8 cellular contexts compared by ENCODE assay signal in the genomic region with DNA sequence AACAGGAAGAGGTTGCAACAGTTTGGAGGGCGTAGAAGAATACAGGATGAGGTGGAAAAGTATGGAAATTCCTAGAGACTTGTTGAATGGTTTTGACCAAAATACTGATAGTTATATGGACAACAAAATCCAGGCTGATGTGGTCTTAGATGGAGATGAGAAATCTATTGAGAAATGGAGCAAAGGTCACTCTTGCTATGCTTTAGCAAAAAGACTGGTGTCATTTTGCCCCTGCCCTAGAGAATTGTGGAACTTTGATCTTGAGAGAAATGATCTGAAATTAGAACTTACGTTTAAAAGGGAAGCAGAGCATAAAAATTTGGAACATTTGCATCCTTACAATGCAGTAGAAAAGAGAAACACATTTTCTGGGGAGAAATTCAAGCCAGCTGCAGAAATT.
"Had no signal": no experiment of that assay in that cellular context is flagged by ENCODE, and none has a peak within 500 bp of the region (broad histone marks: within the 10 kb centered on the region; RNA-seq: fewer than 3 reads in every experiment).

No MANE protein-coding gene starts in this region.

- H3K4me3 ChIP-seq: GM12878 had no signal

- FAIRE-seq: G401.6, GM12878, GM12891, GM12892, GM18507, GM19239 had no signal

- DNase-seq: GDM1, GF-D8 had no signal

- ATAC-seq: GM12878 had no signal
